Comparison of ENCODE assay signal across 9 cellular contexts in genomic region chr17:74773871-74774286, GRCh38. TPM values are rescaled to one million over a fixed set of nuclear protein-coding genes. Genes with fewer than 3 reads are reported as not detected.
DNase-seq lines count a peak whose midpoint lies in the region; ATAC-seq and TF ChIP-seq lines count a peak whose summit lies in the region.
"Had no signal": no experiment of that assay in that cellular context is flagged by ENCODE, and none has a peak within 500 bp of the region (broad histone marks: within the 10 kb centered on the region; RNA-seq: fewer than 3 reads in every experiment).

No MANE protein-coding gene starts in this region.

- H3K4me1 ChIP-seq in GM23338 (ENCODE audit: insufficient read depth) = peaks cover 12% of the 10 kb centered on the region
- H3K4me1 ChIP-seq in suprapubic skin = peaks cover 29% of the 10 kb centered on the region

- H4K20me1 ChIP-seq in GM23338 (replicated peaks; ENCODE audit: insufficient read depth) = peaks cover 7% of the 10 kb centered on the region; the same call in 1 of the 2 replicates

- POLR2A ChIA-PET in T-cell (lab: Charles Lee) = interaction anchor here in 1 of 2 donors (0.6 to 0.7 kb wide), 3 partner anchors 13 to 119 kb away, joined by 3 to 8 read pairs (median 3); partner anchors contain the start of gene FDXR

- H3K36me3 Mint-ChIP-seq in GM23338 (ENCODE audit: low read depth) (peaks cover 45% of the 10 kb centered on the region), T-cell (peaks cover 29% of the 10 kb centered on the region), osteocyte (ENCODE audit: unreplicated experiment) (peaks cover 16% of the 10 kb centered on the region)

- H3K79me2 ChIP-seq in GM23338 (replicated peaks; ENCODE audit: insufficient read depth) = peaks cover 35% of the 10 kb centered on the region

- H3K4me3 Mint-ChIP-seq in GM23338 = peak overlapping the region; percentile 31
- H3K4me3 Mint-ChIP-seq in T-cell = peak overlapping the region; percentile 44 to 58 (median 51)
- H3K4me3 Mint-ChIP-seq in osteocyte (ENCODE audit: unreplicated experiment) = peak overlapping the region; percentile 34

- H3K36me3 ChIP-seq in GM23338 (ENCODE audit: insufficient read depth) = peaks cover 2% of the 10 kb centered on the region; the same call in 1 of the 2 replicates
- peaks cover 48% of the 10 kb centered on the region for H3K36me3 ChIP-seq in suprapubic skin

- H3K27ac Mint-ChIP-seq in GM23338 = no peak overlapping the region
- peak overlapping the region; percentile 65 to 86 for H3K27ac Mint-ChIP-seq in T-cell
- H3K27ac Mint-ChIP-seq in osteocyte (ENCODE audit: unreplicated experiment) = peak overlapping the region; percentile 76

- DNase-seq in GM23338 (ENCODE audit: low spot score) (no peak), T-cell (no peak), fibroblast of mammary gland (ENCODE audit: low read depth) (peak; percentile 36), osteocyte (ENCODE audit: extremely low spot score, unreplicated experiment) (no peak), NCI-H1092 treated with DMSO at 0.1 percent for 48 hours (lab: John Stamatoyannopoulos, UW) (no peak), suprapubic skin (ENCODE audit: low spot score in 2 of 2) (no peak)
- DNase-seq: GOT3 had no signal

- H3K9me2 ChIP-seq in GM23338 (ENCODE audit: insufficient read depth) = no peaks in the 10 kb centered on the region

- H3K4me1 Mint-ChIP-seq in GM23338 (peaks cover 16% of the 10 kb centered on the region), T-cell (peaks cover 46 to 61% (median 55%) of the 10 kb centered on the region in 3 donors), osteocyte (ENCODE audit: unreplicated experiment) (peaks cover 49% of the 10 kb centered on the region)

- H3K27me3 ChIP-seq in GM23338 (ENCODE audit: insufficient read depth) (no peaks in the 10 kb centered on the region), suprapubic skin (no peaks in the 10 kb centered on the region)

- TF ChIP-seq CTCF in GM23338 (conservative IDR thresholded peaks at IDR 0.05; ENCODE audit: low read depth in 2 of 2) (no peak), fibroblast of mammary gland (conservative IDR thresholded peaks at IDR 0.05; ENCODE audit: control insufficient read depth, insufficient read depth, low read depth, low read length) (no peak), osteocyte (IDR thresholded peaks at IDR 0.05) (no peak), suprapubic skin (IDR thresholded peaks at IDR 0.05) (no peak)

- H3K4me3 ChIP-seq in GM23338 (no peak overlapping the region), fibroblast of mammary gland (ENCODE audit: control insufficient read depth, low read depth, low read length) (no peak overlapping the region), suprapubic skin (no peak overlapping the region)

- no peaks in the 10 kb centered on the region for H3K9me3 ChIP-seq in suprapubic skin

- no peaks in the 10 kb centered on the region for H3K9me3 Mint-ChIP-seq in GM23338
- no peaks in the 10 kb centered on the region for H3K9me3 Mint-ChIP-seq in T-cell
- no peaks in the 10 kb centered on the region for H3K9me3 Mint-ChIP-seq in osteocyte (ENCODE audit: unreplicated experiment)

- WGBS in suprapubic skin = 81% methylated on average over 6 of the region's 6 CpGs

- no peak overlapping the region for H3K4me2 ChIP-seq in GM23338

- peaks cover 3% of the 10 kb centered on the region; the same call in 1 of the 2 replicates for H3F3A ChIP-seq in GM23338 (replicated peaks; ENCODE audit: low read depth)

- CTCF ChIA-PET in T-cell (lab: Charles Lee) = interaction anchor here (0.6 to 2.2 kb wide), 8 partner anchors 18 to 396 kb away, joined by 3 to 9 read pairs (median 3); no protein-coding TSS in a partner anchor

- H2AFZ ChIP-seq in GM23338 = no peak overlapping the region

- peaks cover 23% of the 10 kb centered on the region for H3K27me3 Mint-ChIP-seq in GM23338 (ENCODE audit: insufficient read depth, low read depth, poor library complexity)
- H3K27me3 Mint-ChIP-seq in T-cell = no peaks in the 10 kb centered on the region
- no peaks in the 10 kb centered on the region for H3K27me3 Mint-ChIP-seq in osteocyte (ENCODE audit: unreplicated experiment)

- TF ChIP-seq EP300 in suprapubic skin (IDR thresholded peaks at IDR 0.05) = no peak

- no peak for TF ChIP-seq POLR2A in suprapubic skin (IDR thresholded peaks at IDR 0.05)

- ATAC-seq in GM23338 (no peak), T-cell (replicated peaks in 1 of 4) (no peak), GM18868 (IDR thresholded peaks at IDR 0.05; ENCODE audit: unreplicated experiment) (no peak)
- ATAC-seq: esophagus mucosa had no signal

- H3K27ac ChIP-seq in GM23338 (ENCODE audit: low read depth) (no peak overlapping the region), suprapubic skin (no peak overlapping the region)

TF ChIP-seq in GM23338, 12 proteins besides CTCF, POLR2A, EP300 and RAD21 (continues in another document):
- TF ChIP-seq ZNF331 (CRISPR knock-in tag; IDR thresholded peaks at IDR 0.05; ENCODE audit: low read depth) = no peak
- TF ChIP-seq ETS1 (IDR thresholded peaks at IDR 0.05) = no peak
- TF ChIP-seq EZH2 (IDR thresholded peaks at IDR 0.05; ENCODE audit: low read depth, unreplicated experiment) = no peak
- TF ChIP-seq REST (IDR thresholded peaks at IDR 0.05; ENCODE audit: unreplicated experiment) = no peak
- no peak for TF ChIP-seq NANOG (IDR thresholded peaks at IDR 0.05; ENCODE audit: borderline replicate concordance)
- TF ChIP-seq CREB1 (CRISPR knock-in tag; IDR thresholded peaks at IDR 0.05; ENCODE audit: low read depth) = no peak
- TF ChIP-seq POLR2AphosphoS5 (IDR thresholded peaks at IDR 0.05; ENCODE audit: low read depth) = no peak
- no peak for TF ChIP-seq ZNF114 (CRISPR knock-in tag; IDR thresholded peaks at IDR 0.05)
- no peak for TF ChIP-seq STAT1 (IDR thresholded peaks at IDR 0.05; ENCODE audit: unreplicated experiment)

RNA-seq across cellular contexts. Expression of gene NAT9, which starts 2.3 kb away (rescaled TPM):
- total RNA-seq in GM23338 (2014; rRNA removed; shearing (Covaris generic)) = 37.5 and 62.1 TPM in 2 replicates
- 30.7 and 37.3 TPM in 2 replicates for polyA plus RNA-seq in GM23338 (2016; fragmentation: Nextera tagmentation; extraction: Ambion mirVana)
- total RNA-seq in T-cell = 10 to 100 TPM; 37.2 to 74.4 (median 71.9) TPM
- 48.6 and 52.5 TPM in 2 replicates for total RNA-seq in osteocyte
- total RNA-seq in suprapubic skin = 10 to 100 TPM; 21.0 to 32.7 (median 24.4) TPM

RNA-seq across cellular contexts. Expression of gene NHERF1, which starts 25.5 kb away (rescaled TPM):
- total RNA-seq in GM23338 (2014; rRNA removed; shearing (Covaris generic)) = 85.8 and 100 TPM in 2 replicates
- 48.8 and 49.3 TPM in 2 replicates for polyA plus RNA-seq in GM23338 (2016; fragmentation: Nextera tagmentation; extraction: Ambion mirVana)
- 100 to 1,000 TPM; 104 to 260 (median 223) TPM for total RNA-seq in T-cell
- 117 and 125 TPM in 2 replicates for total RNA-seq in osteocyte
- total RNA-seq in suprapubic skin = 10 to 100 TPM; 21.1 to 53.8 (median 42.0) TPM

RNA-seq across cellular contexts. Expression of gene RAB37, which starts 36.8 kb away (rescaled TPM):
- 3.4 and 5.2 TPM in 2 replicates for total RNA-seq in GM23338 (2014; rRNA removed; shearing (Covaris generic))
- polyA plus RNA-seq in GM23338 (2016; fragmentation: Nextera tagmentation; extraction: Ambion mirVana) = 3.3 and 3.6 TPM in 2 replicates
- total RNA-seq in T-cell (10 to 100 TPM; 31.2 to 73.4 (median 40.7) TPM), osteocyte (not detected in 2 replicates), suprapubic skin (under 1 TPM in 2 of 4 donors, not detected in 2; 0.32 to 0.38 TPM)
